Comparison of ENCODE assay signal across 29 cellular contexts in genomic region chr3:42786631-42787030, GRCh38. TPM values are rescaled to one million over a fixed set of nuclear protein-coding genes. Genes with fewer than 3 reads are reported as not detected.
A peak's percentile ranks its signal among the peaks of the same experiment; 100 is the strongest.
DNase-seq lines count a peak whose midpoint lies in the region; ATAC-seq, FAIRE-seq and TF ChIP-seq lines count a peak whose summit lies in the region.
"Had no signal": no experiment of that assay in that cellular context is flagged by ENCODE, and none has a peak within 500 bp of the region (broad histone marks: within the 10 kb centered on the region; RNA-seq: fewer than 3 reads in every experiment).

No MANE protein-coding gene starts in this region.

- in situ Hi-C loops in mammary epithelial cell (cut with MboI; ENCODE audit: low sequenced_read_pairs in 2 of 2) (no loop called here), K562 (cut with MboI) (no loop called here)

- H4K20me1 ChIP-seq in mammary epithelial cell (ENCODE audit: insufficient read depth, low read length), result no peaks in the 10 kb centered on the region
- H4K20me1 ChIP-seq in K562 (replicated peaks; ENCODE audit: control insufficient read depth, insufficient read depth, low read length), result no peaks in the 10 kb centered on the region

- H3K27ac Mint-ChIP-seq in MCF 10A (ENCODE audit: low read depth, unreplicated experiment) (peak overlapping the region; percentile 66), WTC11 (no peak overlapping the region)
- H3K27ac Mint-ChIP-seq in CD8-positive, alpha-beta T cell, result peak overlapping the region; percentile 49
- H3K27ac Mint-ChIP-seq: B cell; CD4-positive, alpha-beta T cell had no signal

- H3K9me3 Mint-ChIP-seq in MCF 10A (ENCODE audit: unreplicated experiment) (no peaks in the 10 kb centered on the region), WTC11 (no peaks in the 10 kb centered on the region)
- H3K9me3 Mint-ChIP-seq in CD8-positive, alpha-beta T cell, result no peaks in the 10 kb centered on the region
- H3K9me3 Mint-ChIP-seq: CD4-positive, alpha-beta T cell; CD8-positive, alpha-beta memory T cell had no signal

- H3K27me3 ChIP-seq in mammary epithelial cell (ENCODE audit: insufficient read depth, low read length) (no peaks in the 10 kb centered on the region), K562 (ENCODE audit: control insufficient read depth in 2 of 2, insufficient read depth in 2 of 2, low read length in 2 of 2) (no peaks in the 10 kb centered on the region), foreskin keratinocyte (no peaks in the 10 kb centered on the region)
- no peaks in the 10 kb centered on the region for H3K27me3 ChIP-seq in CD8-positive, alpha-beta T cell (ENCODE audit: insufficient read depth, low read length)
- H3K27me3 ChIP-seq: BLaER1 treated with 17β-estradiol and CSF1 and Interleukin-3, amounts not matched to agents 10 nM and 100 nM had no signal

- peaks cover 41% of the 10 kb centered on the region for H3K36me3 ChIP-seq in mammary epithelial cell (ENCODE audit: insufficient read depth, low read length)
- peaks cover 4% of the 10 kb centered on the region for H3K36me3 ChIP-seq in CD8-positive, alpha-beta T cell (ENCODE audit: insufficient read depth, low read length)
- H3K36me3 ChIP-seq in K562 (ENCODE audit: control insufficient read depth, insufficient read depth, low read length), result peaks cover 67% of the 10 kb centered on the region; the same call in 2 of the 3 replicates

- no peak overlapping the region for H3K4me3 Mint-ChIP-seq in MCF 10A (ENCODE audit: unreplicated experiment)
- H3K4me3 Mint-ChIP-seq in CD8-positive, alpha-beta T cell, result no peak overlapping the region
- H3K4me3 Mint-ChIP-seq in WTC11, result no peak overlapping the region
- H3K4me3 Mint-ChIP-seq: B cell; CD4-positive, alpha-beta T cell; CD8-positive, alpha-beta memory T cell had no signal

- CTCF ChIA-PET in MCF 10A (lab: Yijun Ruan, JAX) (interaction anchor here (0.6 to 1.5 kb wide), 5 partner anchors 17 to 253 kb away, joined by 3 to 5 read pairs (median 3); no protein-coding TSS in a partner anchor), mammary epithelial cell (lab: Charles Lee; ENCODE audit: low non-redundant PET) (no interaction called here), WTC11 (lab: Charles Lee) (interaction anchor here (1.3 kb wide), 1 partner anchor 94 kb away, joined by 3 read pairs; no protein-coding TSS in a partner anchor), K562 (lab: Yijun Ruan, JAX; ENCODE audit: low intra/inter-chr PET ratio) (no interaction called here)
- CTCF ChIA-PET in CD8-positive, alpha-beta T cell (lab: Charles Lee), result no interaction called here

- H2AFZ ChIP-seq in mammary epithelial cell (ENCODE audit: low read depth, low read length) (no peak overlapping the region), K562 (ENCODE audit: low read depth, low read length) (no peak overlapping the region)

- 95% methylated on average over 2 of the region's 2 CpGs for WGBS in mammary epithelial cell (ENCODE audit: low coverage, missing lambda C conversion rate)
- WGBS in K562 (ENCODE audit: insufficient coverage, low coverage, missing lambda C conversion rate), result 95% methylated on average over 2 of the region's 2 CpGs

- dilution Hi-C loops in mammary epithelial cell (cut with HindIII; ENCODE audit: low sequenced_read_pairs), result no loop called here

- no peak for FAIRE-seq in K562 (lab: Jason Lieb, UNC)
- FAIRE-seq: A549, GM12878, GM12892, GM18507 had no signal

- intact Hi-C loops in MCF 10A (cut with micrococcal nuclease), result no loop called here
- intact Hi-C loops in mammary epithelial cell (cut with micrococcal nuclease), result no loop called here
- intact Hi-C loops in CD8-positive, alpha-beta T cell (cut with DNase I, micrococcal nuclease), result no loop called here
- intact Hi-C loops in K562 (cut with micrococcal nuclease), result no loop called here

- H3K4me1 ChIP-seq in mammary epithelial cell (ENCODE audit: insufficient read depth, low read length), result peaks cover 5% of the 10 kb centered on the region
- no peaks in the 10 kb centered on the region for H3K4me1 ChIP-seq in CD8-positive, alpha-beta T cell (ENCODE audit: insufficient read depth, low read length)
- peaks cover under 1 to 5% of the 10 kb centered on the region in 2 experiments; a peak in 2 of 5 replicates for H3K4me1 ChIP-seq in K562 (replicated peaks in 1 of 2; ENCODE audit: control insufficient read depth in 2 of 2, insufficient read depth in 2 of 2, low read length in 2 of 2)
- H3K4me1 ChIP-seq in foreskin keratinocyte, result peaks cover 11% of the 10 kb centered on the region
- H3K4me1 ChIP-seq: A549 had no signal

- no peaks in the 10 kb centered on the region for H3K9me1 ChIP-seq in K562 (ENCODE audit: control insufficient read depth, insufficient read depth, low read length)

- H3K4me2 ChIP-seq in mammary epithelial cell (ENCODE audit: insufficient read depth, low read depth, low read length) (no peak overlapping the region), K562 (ENCODE audit: insufficient read depth, low read length) (no peak overlapping the region)
- H3K4me2 ChIP-seq: A549; BLaER1 treated with 17β-estradiol and CSF1 and Interleukin-3, amounts not matched to agents 10 nM and 100 nM had no signal

- BruUV-seq in MCF 10A (replicated peaks; lab: Mats Ljungman, UMichigan) (no TSS peak), mammary epithelial cell (replicated peaks; lab: Mats Ljungman, UMichigan) (no TSS peak), K562 (replicated peaks; lab: Mats Ljungman, UMichigan) (no TSS peak)

- no peak for TF ChIP-seq EP300 in K562 (IDR thresholded peaks at IDR 0.05; ENCODE audit: low read length)

- no peak for ATAC-seq in CD8-positive, alpha-beta T cell
- ATAC-seq in WTC11 (no peak), K562 (no peak), omental fat pad (ENCODE audit: low FRiP score) (no peak), foreskin keratinocyte (no peak)
- ATAC-seq: A549, GM12878 had no signal

- no peak overlapping the region for H3K9ac ChIP-seq in mammary epithelial cell (ENCODE audit: insufficient read depth, low read length)
- no peak overlapping the region for H3K9ac ChIP-seq in K562 (ENCODE audit: insufficient read depth in 1 of 2, low read depth in 2 of 2, low read length in 2 of 2)
- H3K9ac ChIP-seq: BLaER1 treated with 17β-estradiol and CSF1 and Interleukin-3, amounts not matched to agents 10 nM and 100 nM had no signal

- H3K36me3 Mint-ChIP-seq in MCF 10A (ENCODE audit: insufficient read depth, unreplicated experiment) (peaks cover 83% of the 10 kb centered on the region), WTC11 (peaks cover 42% of the 10 kb centered on the region)
- peaks cover 54% of the 10 kb centered on the region for H3K36me3 Mint-ChIP-seq in CD8-positive, alpha-beta T cell

- POLR2A ChIA-PET in MCF 10A (lab: Yijun Ruan, JAX), result interaction anchor here (0.9 to 4.7 kb wide), 4 partner anchors 8 to 103 kb away, joined by 3 to 30 read pairs (median 7); partner anchors contain the start of gene HIGD1A
- POLR2A ChIA-PET in CD8-positive, alpha-beta T cell (lab: Charles Lee), result no interaction called here
- POLR2A ChIA-PET in WTC11 (lab: Charles Lee), result no interaction called here
- POLR2A ChIA-PET in K562 (lab: Yijun Ruan, JAX), result interaction anchor here (1.0 to 1.8 kb wide), 3 partner anchors 10 to 94 kb away, joined by 3 to 5 read pairs (median 4); no protein-coding TSS in a partner anchor

- H3K9me3 ChIP-seq in mammary epithelial cell (replicated peaks; ENCODE audit: insufficient read depth, low read length) (no peaks in the 10 kb centered on the region), K562 (replicated peaks; ENCODE audit: control insufficient read depth, insufficient read depth, low read depth, low read length) (no peaks in the 10 kb centered on the region)
- H3K9me3 ChIP-seq in CD8-positive, alpha-beta T cell (ENCODE audit: low read length), result no peaks in the 10 kb centered on the region
- H3K9me3 ChIP-seq: A549; BLaER1 treated with 17β-estradiol and CSF1 and Interleukin-3, amounts not matched to agents 10 nM and 100 nM had no signal

- H3K79me2 ChIP-seq in mammary epithelial cell (ENCODE audit: insufficient read depth, low read length) (peaks cover 56% of the 10 kb centered on the region), K562 (ENCODE audit: control insufficient read depth, insufficient read depth, low read length) (peaks cover 30% of the 10 kb centered on the region; the same call in 2 of the 3 replicates)

- no peak for TF ChIP-seq POLR2A in K562 (conservative IDR thresholded peaks at IDR 0.05)

- peaks cover 21% of the 10 kb centered on the region for H3K4me1 Mint-ChIP-seq in MCF 10A (ENCODE audit: insufficient read depth, unreplicated experiment)
- peaks cover 7% of the 10 kb centered on the region for H3K4me1 Mint-ChIP-seq in CD8-positive, alpha-beta T cell (ENCODE audit: low read depth)
- H3K4me1 Mint-ChIP-seq in WTC11, result no peaks in the 10 kb centered on the region
- H3K4me1 Mint-ChIP-seq: B cell had no signal

- H3K27ac ChIP-seq in mammary epithelial cell (ENCODE audit: insufficient read depth, low read depth, low read length) (no peak overlapping the region), K562 (ENCODE audit: extremely low read depth, low read depth, low read length) (no peak overlapping the region), foreskin keratinocyte (no peak overlapping the region)
- H3K27ac ChIP-seq in CD8-positive, alpha-beta T cell (ENCODE audit: low read depth, low read length), result no peak overlapping the region
- H3K27ac ChIP-seq: 22Rv1; A549; BLaER1 treated with 17β-estradiol and CSF1 and Interleukin-3, amounts not matched to agents 10 nM and 100 nM; C4-2B had no signal

- TF ChIP-seq RAD21 in K562 (CRISPR knock-in tag; conservative IDR thresholded peaks at IDR 0.05 in 1 of 2, IDR thresholded peaks at IDR 0.05 in 1 of 2), result no peak

- H3K27me3 Mint-ChIP-seq in MCF 10A (ENCODE audit: insufficient read depth, unreplicated experiment) (no peaks in the 10 kb centered on the region), WTC11 (ENCODE audit: low read depth) (no peaks in the 10 kb centered on the region)
- no peaks in the 10 kb centered on the region for H3K27me3 Mint-ChIP-seq in CD8-positive, alpha-beta T cell (ENCODE audit: low read depth)
- H3K27me3 Mint-ChIP-seq: B cell; CD4-positive, alpha-beta T cell; CD8-positive, alpha-beta memory T cell had no signal

- H3K4me3 ChIP-seq in mammary epithelial cell (replicated peaks in 1 of 3; ENCODE audit: insufficient read depth in 1 of 3, low read depth in 2 of 3, low read length in 3 of 3), result no peak overlapping the region
- H3K4me3 ChIP-seq in CD8-positive, alpha-beta T cell (ENCODE audit: low read depth, low read length), result no peak overlapping the region
- H3K4me3 ChIP-seq in K562, result no peak overlapping the region
- H3K4me3 ChIP-seq: A549; BLaER1 treated with 17β-estradiol and CSF1 and Interleukin-3, amounts not matched to agents 10 nM and 100 nM; GM12878 had no signal

- DNase-seq in MCF 10A (ENCODE audit: unreplicated experiment) (no peak), mammary epithelial cell (no peak), WTC11 (ENCODE audit: low spot score) (no peak), K562 (ENCODE audit: extremely low read depth in 1 of 4, low spot score in 3 of 4) (no peak), omental fat pad (ENCODE audit: low spot score) (no peak), foreskin keratinocyte (no peak)
- DNase-seq in CD8-positive, alpha-beta T cell, result no peak
- DNase-seq in stimulated activated CD8-positive, alpha-beta memory T cell treated with anti-CD3 and anti-CD28 coated beads, Interleukin-4, amount 100 ng/mL, for 48 hours, result no peak
- DNase-seq: AML-193; CD4-positive, alpha-beta T cell; CD8-positive, alpha-beta memory T cell; COR-L47; DMS 273 treated with DMSO at 0.1 percent for 48 hours; DMS153; DMS53; DMS79; DND-41; EL; GDM1 had no signal

- no peak for TF ChIP-seq CTCF in MCF 10A (IDR thresholded peaks at IDR 0.05; ENCODE audit: unreplicated experiment)
- TF ChIP-seq CTCF in mammary epithelial cell (conservative IDR thresholded peaks at IDR 0.05 in 1 of 2, IDR thresholded peaks at IDR 0.05 in 1 of 2; ENCODE audit: extremely low read depth in 1 of 2, insufficient read depth in 1 of 2, low read depth in 1 of 2, low read length in 2 of 2), result no peak
- TF ChIP-seq CTCF in CD8-positive, alpha-beta T cell (IDR thresholded peaks at IDR 0.05), result no peak
- TF ChIP-seq CTCF in WTC11 (IDR thresholded peaks at IDR 0.05), result no peak
- TF ChIP-seq CTCF in K562 (IDR thresholded peaks at IDR 0.05 in 2 of 3, conservative IDR thresholded peaks at IDR 0.05 in 1 of 3; ENCODE audit: insufficient read depth in 2 of 3, low read depth in 1 of 3, low read length in 3 of 3), result no peak
- no peak for TF ChIP-seq CTCF in omental fat pad (IDR thresholded peaks at IDR 0.05)
- no peak for TF ChIP-seq CTCF in foreskin keratinocyte (conservative IDR thresholded peaks at IDR 0.05)

RNA-seq across cellular contexts. Expression of gene CCDC13, which starts 13.6 kb away (rescaled TPM):
- total RNA-seq in MCF 10A (2022) (1.1 and 1.3 TPM in 2 replicates), mammary epithelial cell (under 1 TPM; 0.49 to 0.50 TPM), WTC11 (2021) (0.79 TPM in 1 of 3 replicates, not detected in the others), K562 (2014; rRNA removed) (0.53 and 0.68 TPM in 2 replicates), K562 (2014; rRNA removed; fragmentation: Illumina TruSeq; extraction: Trizol) (0.67 TPM in 1 of 2 replicates, not detected in the other), K562 (2015; rRNA removed; fragmentation: Illumina TruSeq; extraction: Trizol) (0.26 and 0.54 TPM in 2 replicates), K562 (2021) (0.24 and 0.49 TPM in 2 replicates), omental fat pad (1 to 10 TPM; 1.1 to 2.6 (median 1.9) TPM), foreskin keratinocyte (0.32 TPM in 1 of 2 replicates, not detected in the other)
- polyA plus RNA-seq in mammary epithelial cell (0.15 TPM), K562 (2011; rRNA removed) (0.22 TPM in 1 of 2 replicates, not detected in the other), K562 (2014; fragmentation: Illumina TruSeq; extraction: Trizol) (0.28 and 0.29 TPM in 2 replicates), K562 (2014; fragmentation: Nextera tagmentation; extraction: Ambion mirVana) (under 1 TPM; 0.20 to 0.70 TPM), K562 (2014; rRNA removed) (0.48 and 0.89 TPM in 2 replicates), foreskin keratinocyte (0.18 and 0.25 TPM in 2 replicates)
- polyA minus RNA-seq in mammary epithelial cell, result not detected
- under 1 TPM in 1 of 2 experiments, not detected in 1; 0.44 TPM for total RNA-seq in CD8-positive, alpha-beta T cell
- total RNA-seq in K562 (2011; cell fraction: chromatin; rRNA removed; ENCODE audit: low replicate concordance), result 0.51 and 1.0 TPM in 2 replicates
- 0.53 TPM in 1 of 2 replicates, not detected in the other for total RNA-seq in K562 (2011; cell fraction: nucleolus; rRNA removed)
- total RNA-seq in K562 (2011; cell fraction: nucleoplasm; rRNA removed), result 0.69 TPM in 1 of 2 replicates, not detected in the other
- polyA plus RNA-seq in K562 (2011; cell fraction: cytosol; rRNA removed), result 0.06 and 0.09 TPM in 2 replicates
- 0.47 and 0.63 TPM in 2 replicates for polyA plus RNA-seq in K562 (2011; cell fraction: nucleus; rRNA removed)
- 0.30 and 0.46 TPM in 2 replicates for polyA plus RNA-seq in K562 (2012)
- polyA minus RNA-seq in K562 (2011; rRNA and poly(A)+ RNA removed), result not detected in 2 replicates
- not detected in 2 replicates for polyA minus RNA-seq in K562 (2011; cell fraction: cytosol; rRNA and poly(A)+ RNA removed)
- not detected in 2 replicates for polyA minus RNA-seq in K562 (2011; cell fraction: nucleus; rRNA and poly(A)+ RNA removed)
- total RNA-seq: A172 had no signal

RNA-seq across cellular contexts. Expression of gene HIGD1A, which starts 17.7 kb away (rescaled TPM):
- 140 and 161 TPM in 2 replicates for total RNA-seq in MCF 10A (2022)
- total RNA-seq in mammary epithelial cell, result 100 to 1,000 TPM; 139 to 165 TPM
- 170 TPM for polyA plus RNA-seq in mammary epithelial cell
- 31.3 TPM for polyA minus RNA-seq in mammary epithelial cell
- 10 to 100 TPM; 10.9 to 11.8 TPM for total RNA-seq in CD8-positive, alpha-beta T cell
- total RNA-seq in WTC11 (2021), result 74.6 to 80.7 TPM (median 76.2 TPM) in 3 replicates
- 16.0 and 47.0 TPM in 2 replicates for total RNA-seq in K562 (2011; cell fraction: chromatin; rRNA removed; ENCODE audit: low replicate concordance)
- total RNA-seq in K562 (2011; cell fraction: nucleolus; rRNA removed), result 14.0 and 19.1 TPM in 2 replicates
- 44.3 and 95.3 TPM in 2 replicates for total RNA-seq in K562 (2011; cell fraction: nucleoplasm; rRNA removed)
- total RNA-seq in K562 (2014; rRNA removed), result 136 and 165 TPM in 2 replicates
- total RNA-seq in K562 (2014; rRNA removed; fragmentation: Illumina TruSeq; extraction: Trizol), result 333 and 382 TPM in 2 replicates
- 257 and 291 TPM in 2 replicates for total RNA-seq in K562 (2015; rRNA removed; fragmentation: Illumina TruSeq; extraction: Trizol)
- 183 and 189 TPM in 2 replicates for total RNA-seq in K562 (2021)
- polyA plus RNA-seq in K562 (2011; rRNA removed), result 218 and 362 TPM in 2 replicates
- 45.6 and 124 TPM in 2 replicates for polyA plus RNA-seq in K562 (2011; cell fraction: cytosol; rRNA removed)
- 25.3 and 53.9 TPM in 2 replicates for polyA plus RNA-seq in K562 (2011; cell fraction: nucleus; rRNA removed)
- polyA plus RNA-seq in K562 (2012), result 198 and 327 TPM in 2 replicates
- polyA plus RNA-seq in K562 (2014; fragmentation: Illumina TruSeq; extraction: Trizol), result 369 and 398 TPM in 2 replicates
- polyA plus RNA-seq in K562 (2014; fragmentation: Nextera tagmentation; extraction: Ambion mirVana), result 1,000 to 10,000 TPM; 1,116 to 1,185 TPM
- 331 and 362 TPM in 2 replicates for polyA plus RNA-seq in K562 (2014; rRNA removed)
- polyA minus RNA-seq in K562 (2011; rRNA and poly(A)+ RNA removed), result 172 and 181 TPM in 2 replicates
- polyA minus RNA-seq in K562 (2011; cell fraction: cytosol; rRNA and poly(A)+ RNA removed), result 59.9 and 87.1 TPM in 2 replicates
- polyA minus RNA-seq in K562 (2011; cell fraction: nucleus; rRNA and poly(A)+ RNA removed), result 14.8 and 26.3 TPM in 2 replicates
- 100 to 1,000 TPM; 142 to 195 (median 179) TPM for total RNA-seq in omental fat pad
- 236 and 243 TPM in 2 replicates for total RNA-seq in foreskin keratinocyte
- polyA plus RNA-seq in foreskin keratinocyte, result 183 and 201 TPM in 2 replicates

RNA-seq across cellular contexts. Expression of gene ACKR2, which starts 22.6 kb away (rescaled TPM):
- total RNA-seq in MCF 10A (2022) (0.42 and 0.61 TPM in 2 replicates), mammary epithelial cell (under 1 TPM; 0.52 to 0.67 TPM), WTC11 (2021) (0.28 to 0.41 TPM (median 0.39 TPM) in 3 replicates), K562 (2014; rRNA removed) (0.08 and 0.32 TPM in 2 replicates), K562 (2014; rRNA removed; fragmentation: Illumina TruSeq; extraction: Trizol) (0.29 TPM in 2 replicates), K562 (2015; rRNA removed; fragmentation: Illumina TruSeq; extraction: Trizol) (0.15 TPM in 1 of 2 replicates, not detected in the other), K562 (2021) (0.69 and 0.85 TPM in 2 replicates), omental fat pad (10 to 100 TPM in 1 of 4 donors, 1 to 10 TPM in 3; 2.6 to 12.4 (median 7.5) TPM), foreskin keratinocyte (0.20 and 0.21 TPM in 2 replicates)
- polyA plus RNA-seq in mammary epithelial cell (0.19 TPM), K562 (2011; rRNA removed) (0.57 and 0.74 TPM in 2 replicates), K562 (2014; fragmentation: Illumina TruSeq; extraction: Trizol) (0.15 and 0.39 TPM in 2 replicates), K562 (2014; fragmentation: Nextera tagmentation; extraction: Ambion mirVana) (under 1 TPM; 0.03 to 0.21 TPM), K562 (2014; rRNA removed) (0.07 and 0.11 TPM in 2 replicates), foreskin keratinocyte (0.04 and 0.11 TPM in 2 replicates)
- not detected for polyA minus RNA-seq in mammary epithelial cell
- under 1 TPM in 1 of 2 experiments, not detected in 1; 0.44 TPM for total RNA-seq in CD8-positive, alpha-beta T cell
- total RNA-seq in K562 (2011; cell fraction: chromatin; rRNA removed; ENCODE audit: low replicate concordance), result 2.1 and 2.5 TPM in 2 replicates
- 1.7 and 2.2 TPM in 2 replicates for total RNA-seq in K562 (2011; cell fraction: nucleolus; rRNA removed)
- 1.5 and 3.8 TPM in 2 replicates for total RNA-seq in K562 (2011; cell fraction: nucleoplasm; rRNA removed)
- 0.25 and 0.41 TPM in 2 replicates for polyA plus RNA-seq in K562 (2011; cell fraction: cytosol; rRNA removed)
- polyA plus RNA-seq in K562 (2011; cell fraction: nucleus; rRNA removed), result 0.72 and 0.75 TPM in 2 replicates
- polyA plus RNA-seq in K562 (2012), result 0.29 and 0.62 TPM in 2 replicates
- 0.84 and 1.3 TPM in 2 replicates for polyA minus RNA-seq in K562 (2011; rRNA and poly(A)+ RNA removed)
- polyA minus RNA-seq in K562 (2011; cell fraction: cytosol; rRNA and poly(A)+ RNA removed), result 0.57 TPM in 1 of 2 replicates, not detected in the other
- polyA minus RNA-seq in K562 (2011; cell fraction: nucleus; rRNA and poly(A)+ RNA removed), result 0.40 and 1.1 TPM in 2 replicates
- total RNA-seq: A172, G401 had no signal
- polyA plus RNA-seq: CD8-positive, alpha-beta memory T cell had no signal

Comparison
In these comparisons a context has a peak if more than half of its experiments do, and no peak if none do; other contexts are left out.
1. CTCF ChIA-PET loops: an anchor here in MCF 10A (0.6 to 1.5 kb wide) and WTC11 (1.3 kb wide); none called in mammary epithelial cell, CD8-positive, alpha-beta T cell and K562.
2. POLR2A ChIA-PET loops: an anchor here in MCF 10A (0.9 to 4.7 kb wide) and K562 (1.0 to 1.8 kb wide); none called in CD8-positive, alpha-beta T cell and WTC11.